8 cellular contexts compared by ENCODE assay signal in the genomic region with DNA sequence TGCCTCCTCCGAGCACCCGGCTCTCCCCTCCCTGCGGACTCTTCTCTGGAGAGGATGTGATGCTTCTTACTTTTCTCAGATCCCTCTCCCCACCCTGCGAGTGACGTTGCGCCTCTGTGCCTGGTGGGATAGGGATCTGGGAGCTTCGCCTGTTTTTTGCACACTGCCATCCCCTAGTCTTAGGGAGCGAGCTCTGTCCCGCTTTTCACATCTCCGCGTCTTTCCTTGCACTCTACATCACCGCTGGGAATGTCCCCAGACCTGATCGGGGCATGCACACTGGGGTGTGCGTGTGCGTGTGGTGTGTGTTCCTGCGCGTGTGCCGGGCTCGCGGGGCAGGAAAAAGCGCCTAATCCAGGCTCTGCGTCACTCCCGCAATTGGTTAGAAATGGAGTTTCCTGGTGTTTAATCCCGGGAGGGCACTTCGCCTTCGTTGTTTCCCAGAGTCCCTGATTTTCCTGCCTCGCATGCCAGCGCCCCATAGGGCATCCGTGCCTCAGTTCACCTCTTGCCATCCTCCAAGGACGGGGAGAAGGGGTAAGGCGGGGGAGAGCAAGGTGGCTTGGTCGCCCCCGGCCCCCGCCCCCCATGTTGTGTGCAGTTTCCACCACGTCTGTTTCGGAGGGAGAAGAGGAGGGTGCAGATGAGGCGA. TPM values are rescaled to one million over a fixed set of nuclear protein-coding genes. Genes with fewer than 3 reads are reported as not detected.
DNase-seq lines count a peak whose midpoint lies in the region; ATAC-seq and TF ChIP-seq lines count a peak whose summit lies in the region.

No MANE protein-coding gene starts in this region.

- TF ChIP-seq CTCF in fibroblast of villous mesenchyme (IDR thresholded peaks at IDR 0.05; ENCODE audit: insufficient read depth, low read depth, low read length) = no peak
- TF ChIP-seq CTCF in neutrophil (IDR thresholded peaks at IDR 0.05) = no peak

- peak overlapping the region in 1 of 2 donors; percentile 68 for H3K27ac Mint-ChIP-seq in T-cell

- H3K27me3 ChIP-seq in neutrophil = no peaks in the 10 kb centered on the region

- DNase-seq in DMS53 (lab: John Stamatoyannopoulos, UW) (peak; percentile 77), T-cell (no peak), fibroblast of villous mesenchyme (ENCODE audit: low read depth) (no peak), NCI-H2029 (lab: John Stamatoyannopoulos, UW) (no peak), NOMO-1 treated with dmso at 0.1 percent for 144 hours (lab: John Stamatoyannopoulos, UW; ENCODE audit: unreplicated experiment) (no peak), NCI-H1105 (lab: John Stamatoyannopoulos, UW) (no peak)
- no peak for DNase-seq in stimulated activated CD4-positive, alpha-beta T cell treated with anti-CD3 and anti-CD28 coated beads, Interleukin-1b, Interleukin-23, amount 100 ng/mL, for 48 hours

- peaks cover 31 to 41% (median 40%) of the 10 kb centered on the region in 3 donors for H3K4me1 Mint-ChIP-seq in T-cell

- ATAC-seq in T-cell (replicated peaks in 1 of 4) = no peak

- H3K4me3 ChIP-seq in fibroblast of villous mesenchyme (ENCODE audit: low read depth, low read length) (peak overlapping the region; percentile 62), neutrophil (ENCODE audit: low read depth in 1 of 2, low read length in 1 of 2) (peak overlapping the region; percentile 77 to 83)

- no peaks in the 10 kb centered on the region for H3K9me3 ChIP-seq in neutrophil

- H3K9me3 Mint-ChIP-seq in T-cell = no peaks in the 10 kb centered on the region

- peaks cover under 1% of the 10 kb centered on the region for H3K36me3 Mint-ChIP-seq in T-cell

- H3K27ac ChIP-seq in neutrophil = peak overlapping the region; percentile 88

- H3K36me3 ChIP-seq in neutrophil = peaks cover 2% of the 10 kb centered on the region

- H3K4me1 ChIP-seq in neutrophil (ENCODE audit: control insufficient read depth in 1 of 2, insufficient read depth in 1 of 2, low read depth in 1 of 2, low read length in 1 of 2) = peaks cover 39 to 61% of the 10 kb centered on the region in 2 experiments

- no peaks in the 10 kb centered on the region for H3K27me3 Mint-ChIP-seq in T-cell

- CTCF ChIA-PET in T-cell (lab: Charles Lee) = interaction anchor here in 1 of 2 donors (1.1 kb wide), 1 partner anchor 82 kb away, joined by 3 read pairs; no protein-coding TSS in a partner anchor

- H3K4me3 Mint-ChIP-seq in T-cell = peak overlapping the region; percentile 77 to 88 (median 87)

- POLR2A ChIA-PET in T-cell (lab: Charles Lee) = no interaction called here

RNA-seq across cellular contexts. Expression of gene TBC1D1, which starts 0.9 kb away (rescaled TPM):
- total RNA-seq in T-cell = 10 to 100 TPM; 46.3 to 58.1 (median 47.6) TPM
- 101 and 112 TPM in 2 replicates for total RNA-seq in fibroblast of villous mesenchyme
